Comparison of ENCODE assay signal across 7 cellular contexts in the genomic region with DNA sequence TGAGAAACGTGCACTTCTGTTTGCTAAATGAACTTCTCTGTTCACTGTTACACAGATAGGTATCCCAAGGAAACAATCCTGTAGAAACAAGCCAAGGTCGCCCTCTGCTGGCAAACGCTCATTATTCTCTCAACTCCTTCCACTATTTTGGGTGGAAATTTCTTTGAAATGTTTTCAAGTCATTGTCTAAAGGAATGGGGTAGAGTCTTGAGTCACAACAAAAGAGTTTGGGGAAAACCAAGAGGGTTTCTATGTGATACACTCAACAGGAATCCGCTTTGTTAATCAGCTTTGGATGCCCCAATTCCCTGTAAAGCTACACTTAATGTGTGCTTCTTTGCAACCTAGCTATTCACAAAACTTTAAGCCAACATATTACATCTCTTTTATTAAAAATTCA.
DNase-seq lines count a peak whose midpoint lies in the region; ATAC-seq and TF ChIP-seq lines count a peak whose summit lies in the region.

No MANE protein-coding gene starts in this region.

- TF ChIP-seq POLR2A in NB4 (IDR thresholded peaks at IDR 0.05; ENCODE audit: extremely low read depth, insufficient read length) = no peak

- no peak for ATAC-seq in HG02885 (IDR thresholded peaks at IDR 0.05; ENCODE audit: poor library complexity, unreplicated experiment)

- no peak overlapping the region for H3K4me3 ChIP-seq in NB4 (ENCODE audit: low read depth, low read length)

- TF ChIP-seq CTCF in GM12873 (IDR thresholded peaks at IDR 0.05; ENCODE audit: insufficient read depth, low read depth, low read length, missing control alignments) = peak; percentile 70
- TF ChIP-seq CTCF in NB4 (IDR thresholded peaks at IDR 0.05; ENCODE audit: low read depth, low read length) = peak; percentile 52

- peak; percentile 80 for DNase-seq in NB4 (ENCODE audit: low read depth)
- peak in 4 of 5 donors; percentile 35 to 60 (median 47) for DNase-seq in T-helper 1 cell
- DNase-seq in amniotic stem cell (lab: John Stamatoyannopoulos, UW) = peak; percentile 77
- DNase-seq in hepatic stellate cell (ENCODE audit: low spot score) = peak; percentile 16
- peak; percentile 45 for DNase-seq in smooth muscle cell of the brain vasculature (ENCODE audit: low read depth, low spot score)

Comparison
In these comparisons a context has a peak if more than half of its experiments do, and no peak if none do; other contexts are left out.
1. DNase-seq: peak in every context shown above with its lines; median percentile 80 in NB4; 77 in amniotic stem cell; 47 in T-helper 1 cell; 45 in smooth muscle cell of the brain vasculature; 16 in hepatic stellate cell.